9 cellular contexts compared by ENCODE assay signal in the genomic region with DNA sequence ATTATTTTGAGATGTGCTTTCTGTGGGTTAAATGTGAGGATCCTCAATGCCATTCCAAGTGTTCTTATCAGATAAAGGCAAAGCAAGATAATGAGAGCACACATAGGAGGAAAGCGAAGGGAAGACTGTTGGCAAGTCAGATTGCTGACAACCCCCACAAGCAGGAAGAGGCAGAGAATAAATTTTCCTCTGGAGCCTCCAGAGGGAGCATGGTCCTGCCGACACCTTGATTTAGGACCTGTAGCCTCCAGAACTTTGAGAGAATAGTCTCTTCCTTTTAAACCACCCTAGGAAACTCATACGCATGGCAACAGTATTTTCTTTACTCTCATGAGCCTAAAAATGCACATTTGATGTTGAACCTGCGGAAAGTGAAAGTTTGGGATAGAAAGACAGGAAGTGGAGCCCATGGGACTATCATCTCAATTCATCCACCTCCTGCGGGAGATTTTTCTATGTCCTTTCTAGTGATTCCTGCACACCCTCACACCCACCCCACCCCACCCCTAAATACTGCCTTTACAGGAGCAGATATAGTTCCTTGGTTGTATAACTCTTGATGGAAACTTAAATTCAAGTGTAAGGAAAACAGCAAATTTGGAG.
DNase-seq lines count a peak whose midpoint lies in the region; ATAC-seq, FAIRE-seq and TF ChIP-seq lines count a peak whose summit lies in the region.
"Had no signal": no experiment of that assay in that cellular context is flagged by ENCODE, and none has a peak within 500 bp of the region (broad histone marks: within the 10 kb centered on the region; RNA-seq: fewer than 3 reads in every experiment).

No MANE protein-coding gene starts in this region.

- no peak overlapping the region for H2AK5ac ChIP-seq in H1 (ENCODE audit: low read depth, low read length)

- no peak overlapping the region for H2BK120ac ChIP-seq in H1 (replicated peaks; ENCODE audit: low read depth, low read length)

- TF ChIP-seq CTCF in C4-2B (conservative IDR thresholded peaks at IDR 0.05) (peak; percentile 90), H1 (IDR thresholded peaks at IDR 0.05; ENCODE audit: control extremely low read depth in 1 of 3, insufficient read depth in 1 of 3, low read depth in 1 of 3, low read length in 3 of 3) (peak; percentile 28 to 59 (median 46))

- CTCF ChIA-PET in H1 (lab: Charles Lee; ENCODE audit: partially characterized antibody) = interaction anchor here (1.0 to 2.8 kb wide), 3 partner anchors 15 to 297 kb away, joined by 6 to 11 read pairs (median 6); no protein-coding TSS in a partner anchor

- H4K91ac ChIP-seq in H1 (replicated peaks; ENCODE audit: insufficient read length, low read length) = no peak overlapping the region

- peak; percentile 74 to 80 for TF ChIP-seq RAD21 in H1 (IDR thresholded peaks at IDR 0.05 in 1 of 2, conservative IDR thresholded peaks at IDR 0.05 in 1 of 2; ENCODE audit: low read depth in 2 of 2, low read length in 2 of 2)

- WGBS in H1 (ENCODE audit: extremely low coverage in 1 of 2, insufficient coverage in 1 of 2, insufficient read length in 1 of 2, insufficient replicate concordance in 2 of 2, low coverage in 1 of 2, low lambda C conversion rate in 2 of 2, missing lambda C conversion rate in 1 of 2), 2 experiments = 67% methylated on average over 5 of the region's 5 CpGs; no CpG with 5 or more reads in 1 of the 2 experiments

- TF ChIP-seq POLR2A in H1 (IDR thresholded peaks at IDR 0.05; ENCODE audit: control extremely low read depth in 1 of 2, low read depth in 2 of 2, low read length in 2 of 2) = no peak

- H3K23me2 ChIP-seq in H1 (ENCODE audit: low read depth, low read length) = no peaks in the 10 kb centered on the region

- peaks cover 0 to 3% (median 0%) of the 10 kb centered on the region in 4 experiments; a peak in 5 of 7 replicates for H3K4me1 ChIP-seq in H1 (replicated peaks in 1 of 4; ENCODE audit: control insufficient read depth in 3 of 4, insufficient read depth in 4 of 4, low read length in 3 of 4)

- H3K27ac ChIP-seq in C4-2B (peak overlapping the region; percentile 93), H1 (ENCODE audit: low read depth, low read length) (no peak overlapping the region)

- DNase-seq in NCI-H2196 (lab: John Stamatoyannopoulos, UW; ENCODE audit: unreplicated experiment) (peak; percentile 65), H1 (ENCODE audit: low read depth in 1 of 2, low spot score in 2 of 2) (no peak), mucosa of gallbladder (ENCODE audit: low spot score) (peak; percentile 45), cerebellum (ENCODE audit: low spot score) (no peak)
- no peak for DNase-seq in activated naive CD4-positive, alpha-beta T cell treated with Interleukin-2 at 50 U/mL for 16 hours
- DNase-seq: activated CD4-positive, alpha-beta memory T cell treated with anti-CD3 and anti-CD28 coated beads, Interleukin-2, amount 10 ng/mL, durations not matched to agents 7 days and 5 days had no signal

- H3K23ac ChIP-seq in H1 (ENCODE audit: insufficient read length) = no peak overlapping the region

- H4K5ac ChIP-seq in H1 (ENCODE audit: insufficient read length, low read depth, low read length) = no peak overlapping the region

- no peaks in the 10 kb centered on the region for H4K20me1 ChIP-seq in H1 (replicated peaks in 1 of 2; ENCODE audit: control insufficient read depth in 1 of 2, insufficient read depth in 2 of 2, low read length in 2 of 2)

- no peak overlapping the region for H2BK15ac ChIP-seq in H1 (ENCODE audit: low read length)

- ATAC-seq in HG03095 (IDR thresholded peaks at IDR 0.05; ENCODE audit: unreplicated experiment) = no peak
- ATAC-seq in GM21526 (IDR thresholded peaks at IDR 0.05; ENCODE audit: low FRiP score, unreplicated experiment) = no peak

- H3K79me1 ChIP-seq in H1 (ENCODE audit: low read depth, low read length) = no peaks in the 10 kb centered on the region

- no peak overlapping the region for H4K8ac ChIP-seq in H1 (ENCODE audit: extremely low read depth, insufficient read depth, low read length)

- FAIRE-seq in H1 (lab: Jason Lieb, UNC) = peak; percentile 39

- H3K27me3 ChIP-seq in H1 (replicated peaks in 1 of 4; ENCODE audit: control insufficient read depth in 3 of 4, extremely low read depth in 1 of 4, insufficient read depth in 3 of 4, low read length in 3 of 4) = no peaks in the 10 kb centered on the region

- no peak overlapping the region for H2BK20ac ChIP-seq in H1 (ENCODE audit: low read length)

- no peak overlapping the region for H3K9ac ChIP-seq in H1 (replicated peaks in 1 of 4; ENCODE audit: extremely low read depth in 1 of 4, low read depth in 3 of 4, low read length in 3 of 4)

- no peaks in the 10 kb centered on the region for H3K9me3 ChIP-seq in H1 (ENCODE audit: insufficient read depth in 2 of 2, low read depth in 1 of 2, low read length in 1 of 2)

- H2BK5ac ChIP-seq in H1 (ENCODE audit: low read depth, low read length) = no peak overlapping the region

- H3K36me3 ChIP-seq in H1 (ENCODE audit: control insufficient read depth in 2 of 4, insufficient read depth in 4 of 4, low read length in 3 of 4) = no peaks in the 10 kb centered on the region

- no peak overlapping the region for H3K56ac ChIP-seq in H1 (replicated peaks; ENCODE audit: insufficient read length, low read depth, low read length)

- no peak overlapping the region for H3K14ac ChIP-seq in H1 (ENCODE audit: insufficient read length)

- H3K4me2 ChIP-seq in H1 (ENCODE audit: insufficient read depth in 1 of 2, low read depth in 2 of 2, low read length in 2 of 2) = no peak overlapping the region

- H2BK12ac ChIP-seq in H1 (ENCODE audit: low read depth, low read length) = no peak overlapping the region

- no peak overlapping the region for H3K4ac ChIP-seq in H1 (replicated peaks; ENCODE audit: insufficient read length, low read depth, low read length)

- TF ChIP-seq EP300 in H1 (IDR thresholded peaks at IDR 0.05; ENCODE audit: borderline replicate concordance in 1 of 2, low read depth in 2 of 2, low read length in 2 of 2) = no peak

- no peak overlapping the region for H3K4me3 ChIP-seq in H1 (ENCODE audit: extremely low read depth in 1 of 4, insufficient read depth in 2 of 4, low read depth in 3 of 4, low read length in 4 of 4)

- H2AFZ ChIP-seq in H1 (ENCODE audit: low read length) = peak overlapping the region; percentile 84; the same call in 1 of the 2 replicates

- H3K79me2 ChIP-seq in H1 (ENCODE audit: control insufficient read depth in 1 of 2, insufficient read depth in 2 of 2, low read length in 2 of 2) = no peaks in the 10 kb centered on the region

- POLR2A ChIA-PET in H1 (lab: Charles Lee; ENCODE audit: partially characterized antibody) = interaction anchor here (1.4 kb wide), 1 partner anchor 15 kb away, joined by 4 read pairs; no protein-coding TSS in a partner anchor

- no peak overlapping the region for H3K18ac ChIP-seq in H1 (ENCODE audit: extremely low read depth, low read length)

TF ChIP-seq in H1, 55 proteins besides CTCF, POLR2A, EP300 and RAD21:
- no peak for TF ChIP-seq CHD2 (IDR thresholded peaks at IDR 0.05; ENCODE audit: low read length)
- no peak for TF ChIP-seq GTF2F1 (IDR thresholded peaks at IDR 0.05; ENCODE audit: borderline replicate concordance, low read depth, low read length)

Comparison
In these comparisons a context has a peak if more than half of its experiments do, and no peak if none do; other contexts are left out.
1. DNase-seq: peak in NCI-H2196 (single experiment) and mucosa of gallbladder (single experiment); none in H1 (0 of 2), activated naive CD4-positive, alpha-beta T cell treated with Interleukin-2 at 50 U/mL for 16 hours (single experiment) and cerebellum (single experiment).